In genomic region chr19:55339225-55340143, GRCh38 we compare ENCODE assay signal across 8 cellular contexts. TPM values are rescaled to one million over a fixed set of nuclear protein-coding genes. Genes with fewer than 3 reads are reported as not detected.
DNase-seq lines count a peak whose midpoint lies in the region; ATAC-seq and TF ChIP-seq lines count a peak whose summit lies in the region.

Gene KMT5C, plus strand, starts transcription at chr19:55339876. Its CDS starts 2,061 bp downstream, at chr19:55341937.

- peaks cover 0 to 23% of the 10 kb centered on the region in 2 donors for H3K36me3 ChIP-seq in left lung

- peak within 1 kb of the TSS; percentile 95 to 97 for H3K27ac ChIP-seq in left lung

- peaks cover 0 to 18% of the 10 kb centered on the region in 2 donors for H3K27me3 ChIP-seq in left lung

- no peaks in the 10 kb centered on the region for H3K9me3 Mint-ChIP-seq in CD14-positive monocyte
- H3K9me3 Mint-ChIP-seq in dendritic cell treated with granulocyte-macrophage colony-stimulating factor and Interleukin-4, amounts not matched to agents 40 ng/mL and 50 ng/mL, for 4 days = no peaks in the 10 kb centered on the region

- intact Hi-C loops in CD14-positive monocyte (cut with micrococcal nuclease) = loop anchor here (1.0 to 5.0 kb wide), 5 partner anchors 15 to 81 kb away; partner anchors contain the start of genes TMEM238 (in 2 of the 2), RPL28 (in 1 of the 2) and TMEM150B (in 1 of the 2)
- intact Hi-C loops in dendritic cell treated with granulocyte-macrophage colony-stimulating factor and Interleukin-4, amounts not matched to agents 40 ng/mL and 50 ng/mL, for 4 days (cut with micrococcal nuclease) = loop anchor here (2.0 to 5.0 kb wide), 3 partner anchors 15 to 48 kb away; partner anchors contain the start of genes RPL28 and TMEM150B
- intact Hi-C loops in left lung (cut with DNase I) = no loop called here

- DNase-seq in CD14-positive monocyte (ENCODE audit: low spot score) (peak; percentile 100), NCI-H774 (lab: John Stamatoyannopoulos, UW) (peak; percentile 100), left lung (peak; percentile 99 to 100)
- DNase-seq in activated CD4-positive, alpha-beta T cell treated with anti-CD3 and anti-CD28 coated beads, Interleukin-2, amount 50 U/mL, for 4 hours = peak; percentile 100
- peak; percentile 100 for DNase-seq in stimulated activated CD4-positive, alpha-beta T cell treated with anti-CD3 and anti-CD28 coated beads, Interleukin-2, amount 100 ng/mL, for 48 hours

- H3K36me3 Mint-ChIP-seq in CD14-positive monocyte = peaks cover 10 to 24% of the 10 kb centered on the region in 2 donors
- H3K36me3 Mint-ChIP-seq in dendritic cell treated with granulocyte-macrophage colony-stimulating factor and Interleukin-4, amounts not matched to agents 40 ng/mL and 50 ng/mL, for 4 days (ENCODE audit: low read depth) = peaks cover 44% of the 10 kb centered on the region

- H3K4me1 ChIP-seq in left lung = peaks cover 8 to 24% of the 10 kb centered on the region in 2 donors

- H3K27ac Mint-ChIP-seq in CD14-positive monocyte = peak within 1 kb of the TSS; percentile 97 to 99 (median 99)
- H3K27ac Mint-ChIP-seq in dendritic cell treated with granulocyte-macrophage colony-stimulating factor and Interleukin-4, amounts not matched to agents 40 ng/mL and 50 ng/mL, for 4 days = peak within 1 kb of the TSS; percentile 91

- H3K9me3 ChIP-seq in left lung = no peaks in the 10 kb centered on the region

- peak within 1 kb of the TSS; percentile 46 to 63 for H3K4me3 ChIP-seq in left lung

- peaks cover 27% of the 10 kb centered on the region for H3K4me1 Mint-ChIP-seq in CD14-positive monocyte
- peaks cover 32% of the 10 kb centered on the region for H3K4me1 Mint-ChIP-seq in dendritic cell treated with granulocyte-macrophage colony-stimulating factor and Interleukin-4, amounts not matched to agents 40 ng/mL and 50 ng/mL, for 4 days (ENCODE audit: low read depth)

- H3K4me3 Mint-ChIP-seq in CD14-positive monocyte = peak within 1 kb of the TSS; percentile 82 to 90
- peak within 1 kb of the TSS; percentile 90 for H3K4me3 Mint-ChIP-seq in dendritic cell treated with granulocyte-macrophage colony-stimulating factor and Interleukin-4, amounts not matched to agents 40 ng/mL and 50 ng/mL, for 4 days

- TF ChIP-seq CTCF in CD14-positive monocyte (IDR thresholded peaks at IDR 0.05) = peak; percentile 12
- TF ChIP-seq CTCF in left lung (IDR thresholded peaks at IDR 0.05) = peak; percentile 21 to 52

- H3K27me3 Mint-ChIP-seq in CD14-positive monocyte (ENCODE audit: low read depth in 3 of 3) = peaks cover 0 to 5% (median 2%) of the 10 kb centered on the region in 3 donors
- H3K27me3 Mint-ChIP-seq in dendritic cell treated with granulocyte-macrophage colony-stimulating factor and Interleukin-4, amounts not matched to agents 40 ng/mL and 50 ng/mL, for 4 days = peaks cover 3% of the 10 kb centered on the region

- ATAC-seq in GM19395 (IDR thresholded peaks at IDR 0.05; ENCODE audit: unreplicated experiment) (peak; percentile 88), HG03565 (IDR thresholded peaks at IDR 0.05; ENCODE audit: unreplicated experiment) (peak; percentile 77), left lung (peak; percentile 89)

RNA-seq across cellular contexts. Expression of gene KMT5C, which starts in this region (rescaled TPM):
- polyA plus RNA-seq in CD14-positive monocyte = 1 to 10 TPM in 1 of 2 donors, under 1 TPM in 1; 0.89 to 1.5 TPM
- total RNA-seq in left lung = 10 to 100 TPM; 12.9 to 15.5 TPM

Comparison
In these comparisons a context has a peak if more than half of its experiments do, and no peak if none do; other contexts are left out.
1. Peak in every context shown above with its lines: DNase-seq, ATAC-seq, H3K4me3 ChIP-seq and H3K27ac ChIP-seq.
2. intact Hi-C loops: an anchor here in CD14-positive monocyte (1.0 to 5.0 kb wide) and dendritic cell treated with granulocyte-macrophage colony-stimulating factor and Interleukin-4, amounts not matched to agents 40 ng/mL and 50 ng/mL, for 4 days (2.0 to 5.0 kb wide); none called in left lung.